In the genomic region with DNA sequence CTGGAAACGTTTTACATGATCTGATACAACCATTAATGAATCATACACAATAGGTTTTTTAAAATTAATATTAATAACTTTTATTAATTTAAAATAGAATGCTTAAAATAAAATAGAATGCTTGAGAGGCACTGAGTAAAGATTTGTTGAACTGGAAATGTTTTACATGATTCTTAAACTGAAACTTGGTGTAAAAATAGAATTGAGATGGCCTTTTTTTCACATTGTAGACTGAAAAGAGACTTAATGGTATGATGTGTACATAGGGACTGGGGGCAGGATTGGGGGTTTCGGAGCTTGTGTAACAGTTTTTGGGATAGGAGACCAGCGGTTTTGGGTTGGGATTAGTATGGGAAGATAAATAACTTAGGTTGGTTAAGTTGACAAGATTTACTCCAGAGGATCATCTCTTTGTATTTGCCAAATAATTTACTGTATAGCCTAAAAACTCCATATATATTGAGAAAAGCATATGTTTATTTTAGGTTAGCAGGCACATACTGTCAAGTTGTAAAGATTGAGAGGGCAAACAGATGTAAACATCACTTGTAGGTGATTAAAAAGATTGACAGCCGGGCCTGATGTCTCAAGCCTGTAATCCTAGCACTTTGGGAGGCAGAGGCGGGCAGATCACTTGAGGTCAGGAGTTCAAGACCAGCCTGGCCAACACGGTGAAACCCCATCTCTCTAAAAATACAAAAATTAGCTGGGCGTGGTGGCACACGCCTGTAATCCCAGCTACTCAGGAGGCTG, we compare ENCODE assay signal across 14 cellular contexts. TPM values are rescaled to one million over a fixed set of nuclear protein-coding genes. Genes with fewer than 3 reads are reported as not detected.
DNase-seq lines count a peak whose midpoint lies in the region; ATAC-seq, FAIRE-seq and TF ChIP-seq lines count a peak whose summit lies in the region.
"Had no signal": no experiment of that assay in that cellular context is flagged by ENCODE, and none has a peak within 500 bp of the region (broad histone marks: within the 10 kb centered on the region; RNA-seq: fewer than 3 reads in every experiment).

No MANE protein-coding gene starts in this region.

- H2AFZ ChIP-seq in PC-9 (no peak overlapping the region), PC-3 (ENCODE audit: low read length) (no peak overlapping the region)
- H2AFZ ChIP-seq: hepatocyte had no signal

- peak; percentile 74 for FAIRE-seq in endometrium (lab: Jason Lieb, UNC)
- FAIRE-seq: H1 had no signal

- TF ChIP-seq CTCF in PC-9 (conservative IDR thresholded peaks at IDR 0.05), result no peak
- TF ChIP-seq CTCF in PC-3 (conservative IDR thresholded peaks at IDR 0.05; ENCODE audit: low read depth, low read length), result no peak

- H3F3A ChIP-seq in PC-9 (ENCODE audit: insufficient read depth, low read depth), result peaks cover 35% of the 10 kb centered on the region; the same call in 1 of the 2 replicates
- no peaks in the 10 kb centered on the region for H3F3A ChIP-seq in PC-3 (ENCODE audit: low read length, unreplicated experiment)

- no peaks in the 10 kb centered on the region for H3K27me3 Mint-ChIP-seq in activated naive CD4-positive, alpha-beta T cell treated with anti-CD3 and anti-CD28 coated beads, Interleukin-2, amount 10 ng/mL, durations not matched to agents 7 days and 5 days
- no peaks in the 10 kb centered on the region for H3K27me3 Mint-ChIP-seq in stimulated activated naive CD8-positive, alpha-beta T cell treated with anti-CD3 and anti-CD28 coated beads, Interleukin-15, amount 100 ng/mL, for 72 hours

- H3K4me1 Mint-ChIP-seq in activated naive CD4-positive, alpha-beta T cell treated with anti-CD3 and anti-CD28 coated beads, Interleukin-2, amount 10 ng/mL, durations not matched to agents 7 days and 5 days, result peaks cover 48% of the 10 kb centered on the region
- H3K4me1 Mint-ChIP-seq in stimulated activated naive CD8-positive, alpha-beta T cell treated with anti-CD3 and anti-CD28 coated beads, Interleukin-15, amount 100 ng/mL, for 72 hours, result peaks cover 43% of the 10 kb centered on the region

- H3K9me3 ChIP-seq in PC-9 (ENCODE audit: insufficient read depth, low read depth) (no peaks in the 10 kb centered on the region), PC-3 (ENCODE audit: low read length) (no peaks in the 10 kb centered on the region)
- H3K9me3 ChIP-seq: lower lobe of right lung had no signal

- H4K20me1 ChIP-seq in PC-9 (ENCODE audit: insufficient read depth) (peaks cover 14% of the 10 kb centered on the region; the same call in 1 of the 2 replicates), PC-3 (ENCODE audit: low read length) (peaks cover 15% of the 10 kb centered on the region; the same call in 1 of the 2 replicates)

- 0 out of 2 replicates have a peak overlapping the region, but pooled peaks have one; percentile 91 for H3K4me3 ChIP-seq in PC-9
- no peak overlapping the region for H3K4me3 ChIP-seq in PC-3 (ENCODE audit: low read length)

- BruUV-seq in PC-9 (replicated peaks; lab: Mats Ljungman, UMichigan), result no TSS peak
- no TSS peak for BruUV-seq in PC-3 (replicated peaks; lab: Mats Ljungman, UMichigan)

- H3K27ac ChIP-seq in PC-9, result no peak overlapping the region
- H3K27ac ChIP-seq in PC-3 (ENCODE audit: low read length), result no peak overlapping the region
- H3K27ac ChIP-seq: lower lobe of right lung had no signal

- H3K27me3 ChIP-seq in PC-9 (ENCODE audit: insufficient read depth, low read depth) (no peaks in the 10 kb centered on the region), PC-3 (ENCODE audit: low read length) (no peaks in the 10 kb centered on the region)
- H3K27me3 ChIP-seq: hepatocyte had no signal

- ATAC-seq in stimulated activated naive CD8-positive, alpha-beta T cell treated with anti-CD3 and anti-CD28 coated beads, Interleukin-15, amount 100 ng/mL, for 72 hours, result no peak
- ATAC-seq in PC-3, result no peak
- no peak for ATAC-seq in GM21786 (IDR thresholded peaks at IDR 0.05; ENCODE audit: unreplicated experiment)
- no peak for ATAC-seq in GM18519 (IDR thresholded peaks at IDR 0.05; ENCODE audit: low FRiP score, unreplicated experiment)
- ATAC-seq: lower lobe of right lung had no signal

- H3K9me2 ChIP-seq in PC-9 (ENCODE audit: insufficient read depth) (no peaks in the 10 kb centered on the region), PC-3 (replicated peaks; ENCODE audit: low read length) (no peaks in the 10 kb centered on the region)

- no peak overlapping the region for H3K9ac ChIP-seq in PC-3 (ENCODE audit: low read length)

- peaks cover 32% of the 10 kb centered on the region for H3K4me1 ChIP-seq in PC-9 (replicated peaks; ENCODE audit: insufficient read depth)
- peaks cover 14% of the 10 kb centered on the region for H3K4me1 ChIP-seq in PC-3 (ENCODE audit: insufficient read depth, low read length)

- H3K79me2 ChIP-seq in PC-9 (ENCODE audit: low read depth) (peaks cover 52% of the 10 kb centered on the region), PC-3 (ENCODE audit: low read length) (peaks cover 43% of the 10 kb centered on the region)

- POLR2A ChIA-PET in PC-9 (lab: Charles Lee; ENCODE audit: unreplicated experiment), result no interaction called here
- POLR2A ChIA-PET in PC-3 (lab: Charles Lee; ENCODE audit: unreplicated experiment), result no interaction called here

- H3K4me3 Mint-ChIP-seq in activated naive CD4-positive, alpha-beta T cell treated with anti-CD3 and anti-CD28 coated beads, Interleukin-2, amount 10 ng/mL, durations not matched to agents 7 days and 5 days, result peak overlapping the region; percentile 98
- peak overlapping the region; percentile 88 to 93 for H3K4me3 Mint-ChIP-seq in stimulated activated naive CD8-positive, alpha-beta T cell treated with anti-CD3 and anti-CD28 coated beads, Interleukin-15, amount 100 ng/mL, for 72 hours

- no peaks in the 10 kb centered on the region for H3K36me3 ChIP-seq in PC-9 (ENCODE audit: low read depth)
- no peaks in the 10 kb centered on the region for H3K36me3 ChIP-seq in PC-3 (ENCODE audit: low read depth, low read length)
- H3K36me3 ChIP-seq: lower lobe of right lung had no signal

- no peaks in the 10 kb centered on the region for H3K9me3 Mint-ChIP-seq in activated naive CD4-positive, alpha-beta T cell treated with anti-CD3 and anti-CD28 coated beads, Interleukin-2, amount 10 ng/mL, durations not matched to agents 7 days and 5 days
- no peaks in the 10 kb centered on the region for H3K9me3 Mint-ChIP-seq in stimulated activated naive CD8-positive, alpha-beta T cell treated with anti-CD3 and anti-CD28 coated beads, Interleukin-15, amount 100 ng/mL, for 72 hours

- intact Hi-C loops in PC-9 (cut with micrococcal nuclease; ENCODE audit: unreplicated experiment) (loop anchor here (5.0 kb wide), 1 partner anchor 142 kb away; no protein-coding TSS in a partner anchor), PC-3 (cut with micrococcal nuclease) (no loop called here)

- H3K4me2 ChIP-seq in PC-9 (peak overlapping the region; percentile 81; the same call in 1 of the 2 replicates), PC-3 (ENCODE audit: low read length) (no peak overlapping the region)

- peak overlapping the region; percentile 97 for H3K27ac Mint-ChIP-seq in activated naive CD4-positive, alpha-beta T cell treated with anti-CD3 and anti-CD28 coated beads, Interleukin-2, amount 10 ng/mL, durations not matched to agents 7 days and 5 days
- no peak overlapping the region for H3K27ac Mint-ChIP-seq in stimulated activated naive CD8-positive, alpha-beta T cell treated with anti-CD3 and anti-CD28 coated beads, Interleukin-15, amount 100 ng/mL, for 72 hours

- H3K36me3 Mint-ChIP-seq in activated naive CD4-positive, alpha-beta T cell treated with anti-CD3 and anti-CD28 coated beads, Interleukin-2, amount 10 ng/mL, durations not matched to agents 7 days and 5 days, result peaks cover 8% of the 10 kb centered on the region

- CTCF ChIA-PET in activated naive CD4-positive, alpha-beta T cell treated with anti-CD3 and anti-CD28 coated beads, Interleukin-2, amount 10 ng/mL, durations not matched to agents 7 days and 5 days (lab: Charles Lee), result no interaction called here
- CTCF ChIA-PET in PC-9 (lab: Charles Lee), result no interaction called here
- CTCF ChIA-PET in PC-3 (lab: Charles Lee), result no interaction called here

- no peak for DNase-seq in activated naive CD4-positive, alpha-beta T cell treated with anti-CD3 and anti-CD28 coated beads, Interleukin-2, amount 10 ng/mL, durations not matched to agents 7 days and 5 days
- no peak for DNase-seq in activated naive CD4-positive, alpha-beta T cell treated with anti-CD3 and anti-CD28 coated beads, Interleukin-2, amount 50 U/mL, for 16 hours
- no peak for DNase-seq in PC-9
- DNase-seq in stimulated activated naive CD8-positive, alpha-beta T cell treated with anti-CD3 and anti-CD28 coated beads, Interleukin-15, amount 100 ng/mL, for 72 hours, result no peak
- DNase-seq in PC-3, result no peak
- DNase-seq: AML-193, amniotic stem cell, lower lobe of right lung, NCI-H1930 had no signal

RNA-seq across cellular contexts. Expression of a gene that starts 2.0 kb away (rescaled TPM):
- 38.6 and 40.2 TPM in 2 replicates for total RNA-seq in PC-9 (2021)
- 44.9 and 46.8 TPM in 2 replicates for total RNA-seq in PC-3 (2014; rRNA removed)

RNA-seq across cellular contexts. Expression of a gene that starts 33.0 kb away (rescaled TPM):
- total RNA-seq in PC-9 (2021) (19.5 and 21.8 TPM in 2 replicates), PC-3 (2014; rRNA removed) (6.2 and 7.9 TPM in 2 replicates)
